In the genomic region with DNA sequence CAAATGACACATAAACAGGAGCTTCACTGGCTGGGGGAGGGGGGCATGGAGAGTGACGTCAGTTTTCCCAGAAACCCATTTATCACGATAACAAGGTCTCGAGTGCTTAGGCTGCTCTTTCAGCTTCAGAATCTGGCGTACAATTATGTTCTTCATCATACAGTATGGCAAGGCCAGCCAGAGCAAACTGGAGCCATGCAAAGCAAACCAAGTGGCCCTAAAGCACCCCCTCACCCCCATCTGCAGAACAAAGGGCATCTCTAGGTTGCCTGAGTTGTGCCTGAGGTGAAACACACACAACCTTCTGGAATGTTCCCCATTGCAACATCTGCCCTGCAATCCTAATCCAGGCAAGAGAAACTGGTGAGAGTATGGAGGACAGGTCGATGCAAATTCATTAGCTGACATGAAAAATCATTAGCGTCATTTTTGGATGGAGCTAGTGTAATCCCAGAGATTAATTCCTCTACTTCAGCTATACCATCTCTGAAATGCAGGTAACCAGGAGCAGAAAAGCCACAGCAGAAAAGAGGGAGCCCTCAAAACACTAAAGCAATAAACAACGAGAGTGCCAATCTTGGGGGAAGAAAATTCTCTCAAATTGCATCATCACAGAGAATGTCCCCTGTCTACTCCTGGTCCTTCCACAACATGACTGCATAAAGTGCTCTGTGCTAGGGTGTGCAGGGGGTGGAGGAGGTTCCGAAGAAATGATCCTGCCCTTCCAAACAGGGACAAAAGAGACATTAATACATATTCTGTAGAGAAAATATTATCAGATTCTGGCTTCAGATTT, we compare ENCODE assay signal across 8 cellular contexts. TPM values are rescaled to one million over a fixed set of nuclear protein-coding genes. Genes with fewer than 3 reads are reported as not detected.
DNase-seq lines count a peak whose midpoint lies in the region; ATAC-seq and TF ChIP-seq lines count a peak whose summit lies in the region.

No MANE protein-coding gene starts in this region.

- H2AFZ ChIP-seq in osteoblast (ENCODE audit: low read length): no peak overlapping the region

- DNase-seq in SK-N-DZ (ENCODE audit: low spot score) (peak; percentile 60), osteoblast (ENCODE audit: insufficient read length, low spot score, missing footprints) (no peak), NCI-H1694 (lab: John Stamatoyannopoulos, UW) (no peak), cerebellar nuclear complex (lab: John Stamatoyannopoulos, UW) (no peak), NCI-H774 (lab: John Stamatoyannopoulos, UW) (no peak), uterus (no peak)

- H3K36me3 ChIP-seq in osteoblast (ENCODE audit: insufficient read depth, low read length) (no peaks in the 10 kb centered on the region), uterus (no peaks in the 10 kb centered on the region)

- TF ChIP-seq CTCF in brain (conservative IDR thresholded peaks at IDR 0.05): no peak
- TF ChIP-seq CTCF in osteoblast (IDR thresholded peaks at IDR 0.05; ENCODE audit: extremely low read depth, low read depth, low read length): no peak
- no peak for TF ChIP-seq CTCF in uterus (IDR thresholded peaks at IDR 0.05)

- H3K27me3 ChIP-seq in osteoblast (ENCODE audit: insufficient read depth, low read length): no peaks in the 10 kb centered on the region
- H3K27me3 ChIP-seq in uterus: no peaks in the 10 kb centered on the region

- peaks cover 3% of the 10 kb centered on the region for H3K27me3 Mint-ChIP-seq in brain

- H4K20me1 ChIP-seq in osteoblast (ENCODE audit: insufficient read depth, low read length): no peaks in the 10 kb centered on the region

- H3K36me3 Mint-ChIP-seq in brain: no peaks in the 10 kb centered on the region

- H3K27ac ChIP-seq in osteoblast (ENCODE audit: low read depth, low read length): no peak overlapping the region
- no peak overlapping the region for H3K27ac ChIP-seq in uterus

- intact Hi-C loops in uterus (cut with DNase I; ENCODE audit: low total_unique reads): no loop called here

- no peaks in the 10 kb centered on the region for H3K79me2 ChIP-seq in osteoblast (ENCODE audit: insufficient read depth, low read length)

- peaks cover 0 to 15% (median 2%) of the 10 kb centered on the region in 5 experiments for H3K9me3 Mint-ChIP-seq in brain

- H3K4me3 Mint-ChIP-seq in brain: peak overlapping the region; percentile 92 to 98 (median 97)

- no peaks in the 10 kb centered on the region for H3K9me3 ChIP-seq in osteoblast (ENCODE audit: low read depth, low read length)
- no peaks in the 10 kb centered on the region for H3K9me3 ChIP-seq in uterus

- H3K4me1 Mint-ChIP-seq in brain: peaks cover 30% of the 10 kb centered on the region

- H3K4me2 ChIP-seq in osteoblast (ENCODE audit: insufficient read depth, low read length): peak overlapping the region; percentile 76

- peak; percentile 11 for TF ChIP-seq POLR2A in GM18505 (IDR thresholded peaks at IDR 0.05; ENCODE audit: borderline replicate concordance, extremely low read depth, insufficient read depth, insufficient read length)
- no peak for TF ChIP-seq POLR2A in uterus (IDR thresholded peaks at IDR 0.05)

- ATAC-seq in GM18505 (IDR thresholded peaks at IDR 0.05; ENCODE audit: unreplicated experiment): no peak

- peak overlapping the region in 4 of 5 experiments; percentile 60 to 99 (median 96) for H3K27ac Mint-ChIP-seq in brain

- H3K4me3 ChIP-seq in osteoblast (ENCODE audit: insufficient read depth, low read length): no peak overlapping the region
- H3K4me3 ChIP-seq in uterus: no peak overlapping the region

- H3K4me1 ChIP-seq in osteoblast (ENCODE audit: insufficient read depth, low read length) (no peaks in the 10 kb centered on the region), uterus (no peaks in the 10 kb centered on the region)

RNA-seq across cellular contexts. Expression of a gene that starts 1.8 kb away (rescaled TPM):
- polyA plus RNA-seq in SK-N-DZ (2014; cell fraction: cytosol; rRNA removed): 59.9 and 65.6 TPM in 2 replicates
- polyA plus RNA-seq in SK-N-DZ (2014; cell fraction: nucleus; rRNA removed): 36.4 and 37.4 TPM in 2 replicates
- polyA plus RNA-seq in brain (ENCODE audit: insufficient read depth, low read depth, low replicate concordance): 24.0 TPM
- 9.0 and 9.1 TPM in 2 replicates for total RNA-seq in osteoblast
- total RNA-seq in uterus: 10 to 100 TPM in 2 of 4 donors, 1 to 10 TPM in 2; 1.8 to 34.8 (median 15.5) TPM
